ENCODE assay signal across 9 cellular contexts in genomic region chr6:18259675-18260447, GRCh38. TPM values are rescaled to one million over a fixed set of nuclear protein-coding genes. Genes with fewer than 3 reads are reported as not detected.
DNase-seq lines count a peak whose midpoint lies in the region; ATAC-seq, FAIRE-seq and TF ChIP-seq lines count a peak whose summit lies in the region.
"Had no signal": no experiment of that assay in that cellular context is flagged by ENCODE, and none has a peak within 500 bp of the region (broad histone marks: within the 10 kb centered on the region; RNA-seq: fewer than 3 reads in every experiment).

No MANE protein-coding gene starts in this region.

- peaks cover 98% of the 10 kb centered on the region for H3K79me2 ChIP-seq in DOHH2 (ENCODE audit: control insufficient read depth, low read length)
- H3K79me2 ChIP-seq in KMS-11 (ENCODE audit: insufficient read depth, low read depth): peaks cover 79% of the 10 kb centered on the region
- peaks cover 93% of the 10 kb centered on the region for H3K79me2 ChIP-seq in K562 (ENCODE audit: control insufficient read depth, insufficient read depth, low read length)

- H3F3A ChIP-seq in DOHH2 (ENCODE audit: control insufficient read depth, insufficient read depth): peaks cover 18% of the 10 kb centered on the region; the same call in 1 of the 2 replicates

- H3K4me2 ChIP-seq in DOHH2 (ENCODE audit: low read length): peak overlapping the region; percentile 79
- H3K4me2 ChIP-seq in KMS-11: peak overlapping the region; percentile 79
- H3K4me2 ChIP-seq in K562 (ENCODE audit: insufficient read depth, low read length): no peak overlapping the region

- no peak overlapping the region for H3K27ac ChIP-seq in DOHH2 (ENCODE audit: low read depth, low read length)
- peak overlapping the region; percentile 79 for H3K27ac ChIP-seq in KMS-11
- H3K27ac ChIP-seq in K562 (ENCODE audit: extremely low read depth, low read depth, low read length): no peak overlapping the region

- no TSS peak for BruUV-seq in K562 (replicated peaks; lab: Mats Ljungman, UMichigan)

- peaks cover 45% of the 10 kb centered on the region for H3K4me1 Mint-ChIP-seq in neural crest cell

- H4K20me1 ChIP-seq in DOHH2 (ENCODE audit: control insufficient read depth, insufficient read depth, low read depth, low read length) (peaks cover 46% of the 10 kb centered on the region), KMS-11 (ENCODE audit: insufficient read depth) (peaks cover 21% of the 10 kb centered on the region), K562 (replicated peaks; ENCODE audit: control insufficient read depth, insufficient read depth, low read length) (peaks cover 36% of the 10 kb centered on the region)

- H3K9me3 ChIP-seq in DOHH2 (ENCODE audit: control insufficient read depth, insufficient read depth, low read length) (no peaks in the 10 kb centered on the region), K562 (replicated peaks; ENCODE audit: control insufficient read depth, insufficient read depth, low read depth, low read length) (no peaks in the 10 kb centered on the region)

- no peak for ATAC-seq in K562
- no peak for ATAC-seq in GM18858 (IDR thresholded peaks at IDR 0.05; ENCODE audit: unreplicated experiment)

- POLR2A ChIA-PET in K562 (lab: Yijun Ruan, JAX): interaction anchor here (0.8 to 1.2 kb wide), 2 partner anchors 11 to 13 kb away, joined by 4 to 7 read pairs; no protein-coding TSS in a partner anchor

- peaks cover 27% of the 10 kb centered on the region for H3K36me3 Mint-ChIP-seq in neural crest cell (ENCODE audit: low read depth)

- H3K9me2 ChIP-seq in DOHH2 (replicated peaks; ENCODE audit: control insufficient read depth, low read length): no peaks in the 10 kb centered on the region

- no peaks in the 10 kb centered on the region for H3K27me3 ChIP-seq in DOHH2 (ENCODE audit: control insufficient read depth, low read length)
- H3K27me3 ChIP-seq in KMS-11 (ENCODE audit: insufficient read depth, low read depth): no peaks in the 10 kb centered on the region
- no peaks in the 10 kb centered on the region for H3K27me3 ChIP-seq in K562 (ENCODE audit: control insufficient read depth in 2 of 2, insufficient read depth in 2 of 2, low read length in 2 of 2)

- intact Hi-C loops in K562 (cut with micrococcal nuclease): loop anchor here (5.0 kb wide), 2 partner anchors 103 to 553 kb away; partner anchors contain the start of genes KDM1B, NUP153 and TPMT

- no peak for FAIRE-seq in K562 (lab: Jason Lieb, UNC)

- H2AFZ ChIP-seq in KMS-11 (ENCODE audit: low read depth) (no peak overlapping the region), K562 (ENCODE audit: low read depth, low read length) (no peak overlapping the region)

- in situ Hi-C loops in K562 (cut with MboI): no loop called here

- no peak overlapping the region for H3K27ac Mint-ChIP-seq in neural crest cell (ENCODE audit: unreplicated experiment)

- H3K36me3 ChIP-seq in DOHH2 (ENCODE audit: control insufficient read depth, low read length) (peaks cover 89% of the 10 kb centered on the region), KMS-11 (ENCODE audit: insufficient read depth) (peaks cover 8% of the 10 kb centered on the region; the same call in 1 of the 2 replicates), K562 (ENCODE audit: control insufficient read depth, insufficient read depth, low read length) (peaks cover 78% of the 10 kb centered on the region)

- H3K4me3 Mint-ChIP-seq in neural crest cell: peak overlapping the region; percentile 95

- TF ChIP-seq CTCF in DOHH2 (IDR thresholded peaks at IDR 0.05; ENCODE audit: low read depth, low read length, poor library complexity, severe bottlenecking): no peak
- TF ChIP-seq CTCF in KMS-11 (conservative IDR thresholded peaks at IDR 0.05; ENCODE audit: low read depth, low read length): no peak
- TF ChIP-seq CTCF in K562 (IDR thresholded peaks at IDR 0.05 in 2 of 3, conservative IDR thresholded peaks at IDR 0.05 in 1 of 3; ENCODE audit: insufficient read depth in 2 of 3, low read depth in 1 of 3, low read length in 3 of 3): no peak
- no peak for TF ChIP-seq CTCF in neural crest cell (conservative IDR thresholded peaks at IDR 0.05)

- H3K4me1 ChIP-seq in DOHH2 (ENCODE audit: control insufficient read depth, low read length) (peaks cover 38% of the 10 kb centered on the region), KMS-11 (ENCODE audit: low read depth, poor library complexity, severe bottlenecking) (peaks cover 55% of the 10 kb centered on the region), K562 (replicated peaks in 1 of 2; ENCODE audit: control insufficient read depth in 2 of 2, insufficient read depth in 2 of 2, low read length in 2 of 2) (peaks cover 13 to 14% of the 10 kb centered on the region in 2 experiments)

- no peaks in the 10 kb centered on the region for H3K9me1 ChIP-seq in K562 (ENCODE audit: control insufficient read depth, insufficient read depth, low read length)

- no peak for TF ChIP-seq RAD21 in K562 (CRISPR knock-in tag; conservative IDR thresholded peaks at IDR 0.05 in 1 of 2, IDR thresholded peaks at IDR 0.05 in 1 of 2)

- no peak for DNase-seq in K562 (ENCODE audit: extremely low read depth in 1 of 4, low spot score in 3 of 4)
- no peak for DNase-seq in neural crest cell (ENCODE audit: low read depth, low spot score)
- DNase-seq in HPDE6-E6E7 (ENCODE audit: extremely low spot score): no peak
- no peak for DNase-seq in HUDEP-2 (lab: John Stamatoyannopoulos, UW; ENCODE audit: unreplicated experiment in 76 of 76)
- DNase-seq: hypothalamus, NCI-H510A treated with DMSO at 0.1 percent for 48 hours had no signal

- no peak for TF ChIP-seq POLR2A in K562 (conservative IDR thresholded peaks at IDR 0.05)

- no peak overlapping the region for H3K9ac ChIP-seq in KMS-11
- H3K9ac ChIP-seq in K562 (ENCODE audit: insufficient read depth in 1 of 2, low read depth in 2 of 2, low read length in 2 of 2): no peak overlapping the region

- H3K9me3 Mint-ChIP-seq in neural crest cell: no peaks in the 10 kb centered on the region

- H3K27me3 Mint-ChIP-seq in neural crest cell (ENCODE audit: low read depth): no peaks in the 10 kb centered on the region

- CTCF ChIA-PET in K562 (lab: Yijun Ruan, JAX; ENCODE audit: low intra/inter-chr PET ratio): no interaction called here

- TF ChIP-seq EP300 in K562 (IDR thresholded peaks at IDR 0.05; ENCODE audit: low read length): no peak

- H3K4me3 ChIP-seq in DOHH2 (ENCODE audit: low read length) (peak overlapping the region; percentile 74), KMS-11 (IDR thresholded peaks at IDR 0.05; ENCODE audit: insufficient read depth, low read depth, low read length) (no peak overlapping the region), K562 (no peak overlapping the region)

- WGBS in K562 (ENCODE audit: insufficient coverage, low coverage, missing lambda C conversion rate): 85% methylated on average over 4 of the region's 4 CpGs

TF ChIP-seq in K562, 482 proteins besides CTCF, POLR2A, EP300 and RAD21 (continues in another document):
- no peak for TF ChIP-seq KDM1A (IDR thresholded peaks at IDR 0.05)
- TF ChIP-seq ZNF212 (CRISPR knock-in tag; IDR thresholded peaks at IDR 0.05): no peak
- no peak for TF ChIP-seq CHD4 (IDR thresholded peaks at IDR 0.05; ENCODE audit: insufficient read depth, insufficient replicate concordance, low read depth, low read length, poor library complexity, severe bottlenecking)
- 0 out of 2 replicates have a peak, but pooled peaks have one; percentile 32 for TF ChIP-seq SP1 (CRISPR knock-in tag; IDR thresholded peaks at IDR 0.05)
- no peak for TF ChIP-seq ZNF584 (CRISPR knock-in tag; IDR thresholded peaks at IDR 0.05; ENCODE audit: low read depth)
- TF ChIP-seq PKNOX1 (IDR thresholded peaks at IDR 0.05): peak; percentile 33; the same call in 1 of the 2 replicates
- 0 out of 2 replicates have a peak, but pooled peaks have one; percentile 6 for TF ChIP-seq EP400 (IDR thresholded peaks at IDR 0.05)
- no peak for TF ChIP-seq XRCC5 (IDR thresholded peaks at IDR 0.05; ENCODE audit: low read depth, low read length)
- TF ChIP-seq NFYB (IDR thresholded peaks at IDR 0.05; ENCODE audit: extremely low read depth, insufficient read length): no peak
- no peak for TF ChIP-seq MED1 (CRISPR knock-in tag; IDR thresholded peaks at IDR 0.05; ENCODE audit: borderline replicate concordance)
- TF ChIP-seq ZNF76 (CRISPR knock-in tag; IDR thresholded peaks at IDR 0.05; ENCODE audit: borderline replicate concordance): no peak
- no peak for TF ChIP-seq SIX5 (IDR thresholded peaks at IDR 0.05; ENCODE audit: borderline replicate concordance in 1 of 2, insufficient read depth in 1 of 2, low read depth in 1 of 2, low read length in 2 of 2)
- TF ChIP-seq CBX3 (IDR thresholded peaks at IDR 0.05; ENCODE audit: borderline replicate concordance in 1 of 2, low read length in 2 of 2): no peak
- TF ChIP-seq ZC3H11A (IDR thresholded peaks at IDR 0.05; ENCODE audit: low read depth, low read length): no peak

RNA-seq across cellular contexts. Expression of gene DEK, which starts 4.5 kb away (rescaled TPM):
- total RNA-seq in K562 (2011; cell fraction: chromatin; rRNA removed; ENCODE audit: low replicate concordance): 21.2 and 110 TPM in 2 replicates
- total RNA-seq in K562 (2011; cell fraction: nucleolus; rRNA removed): 20.5 and 22.8 TPM in 2 replicates
- 31.5 and 48.7 TPM in 2 replicates for total RNA-seq in K562 (2011; cell fraction: nucleoplasm; rRNA removed)
- total RNA-seq in K562 (2014; rRNA removed) (284 and 338 TPM in 2 replicates), K562 (2014; rRNA removed; fragmentation: Illumina TruSeq; extraction: Trizol) (239 and 276 TPM in 2 replicates), K562 (2015; rRNA removed; fragmentation: Illumina TruSeq; extraction: Trizol) (293 and 306 TPM in 2 replicates), K562 (2021) (171 and 181 TPM in 2 replicates), neural crest cell (207 and 221 TPM in 2 replicates)
- polyA plus RNA-seq in K562 (2011; rRNA removed) (104 and 155 TPM in 2 replicates), K562 (2014; fragmentation: Illumina TruSeq; extraction: Trizol) (205 and 279 TPM in 2 replicates), K562 (2014; fragmentation: Nextera tagmentation; extraction: Ambion mirVana) (10 to 100 TPM; 82.3 to 87.3 TPM), K562 (2014; rRNA removed) (160 and 184 TPM in 2 replicates)
- 17.2 and 34.6 TPM in 2 replicates for polyA plus RNA-seq in K562 (2011; cell fraction: cytosol; rRNA removed)
- polyA plus RNA-seq in K562 (2011; cell fraction: nucleus; rRNA removed): 25.4 and 30.2 TPM in 2 replicates
- polyA plus RNA-seq in K562 (2012): 131 and 141 TPM in 2 replicates
- polyA minus RNA-seq in K562 (2011; rRNA and poly(A)+ RNA removed): 72.9 and 76.0 TPM in 2 replicates
- 70.9 and 74.1 TPM in 2 replicates for polyA minus RNA-seq in K562 (2011; cell fraction: cytosol; rRNA and poly(A)+ RNA removed)
- polyA minus RNA-seq in K562 (2011; cell fraction: nucleus; rRNA and poly(A)+ RNA removed): 34.7 and 48.3 TPM in 2 replicates
